ENCODE assay signal across 25 cellular contexts in genomic region chr17:4023220-4023619, GRCh38. TPM values are rescaled to one million over a fixed set of nuclear protein-coding genes. Genes with fewer than 3 reads are reported as not detected.
"Had no signal": no experiment of that assay in that cellular context is flagged by ENCODE, and none has a peak within 500 bp of the region (broad histone marks: within the 10 kb centered on the region; RNA-seq: fewer than 3 reads in every experiment).

No MANE protein-coding gene starts in this region.

- H3K9me3 Mint-ChIP-seq: activated T-helper 17 cell treated with anti-CD3 and anti-CD28 coated beads, Interleukin-2, amount 50 U/mL, for 72 hours had no signal

- H3K4me3 ChIP-seq: body of pancreas, colonic mucosa, dorsolateral prefrontal cortex, sigmoid colon, tibial nerve had no signal

- H3K27ac Mint-ChIP-seq: activated CD4-positive, alpha-beta memory T cell treated with anti-CD3 and anti-CD28 coated beads for 36 hours; activated CD4-positive, alpha-beta T cell treated with anti-CD3 and anti-CD28 coated beads, Interleukin-2, amount 10 ng/mL, durations not matched to agents 24 days and 14 days; activated naive CD4-positive, alpha-beta T cell treated with anti-CD3 and anti-CD28 coated beads, Interleukin-2, amount 50 U/mL, for 24 hours; activated T-helper 17 cell treated with anti-CD3 and anti-CD28 coated beads, Interleukin-2, amount 50 U/mL, for 72 hours; nephron; progenitor cell of endocrine pancreas; stimulated activated memory B cell treated with anti-CD40 and anti-IgM and Interleukin-4, amounts not matched to agents 10 μg/mL and 1 μg/mL and 100 μg/mL, for 72 hours had no signal

- H3K4me3 Mint-ChIP-seq: activated CD4-positive, alpha-beta memory T cell treated with anti-CD3 and anti-CD28 coated beads for 36 hours; activated CD4-positive, alpha-beta T cell treated with anti-CD3 and anti-CD28 coated beads, Interleukin-2, amount 10 ng/mL, durations not matched to agents 24 days and 14 days; activated naive CD4-positive, alpha-beta T cell treated with anti-CD3 and anti-CD28 coated beads, Interleukin-2, amount 50 U/mL, for 24 hours; activated T-helper 17 cell treated with anti-CD3 and anti-CD28 coated beads, Interleukin-2, amount 50 U/mL, for 72 hours; nephron; stimulated activated memory B cell treated with anti-CD40 and anti-IgM and Interleukin-4, amounts not matched to agents 10 μg/mL and 1 μg/mL and 100 μg/mL, for 72 hours had no signal

- DNase-seq: activated CD4-positive, alpha-beta memory T cell treated with anti-CD3 and anti-CD28 coated beads for 36 hours; activated CD4-positive, alpha-beta T cell treated with anti-CD3 and anti-CD28 coated beads, Interleukin-2, amount 10 ng/mL, durations not matched to agents 24 days and 14 days; activated CD4-positive, CD25-positive, alpha-beta regulatory T cell treated with anti-CD3 and anti-CD28 coated beads, Interleukin-2, amount 50 U/mL, for 72 hours; activated CD8-positive, alpha-beta memory T cell treated with anti-CD3 and anti-CD28 coated beads, Interleukin-2, amount 50 U/mL, for 4 hours; activated gamma-delta T cell treated with Interleukin-2 at 50 U/mL for 16 hours; activated T-cell treated with anti-CD3 and anti-CD28 coated beads, Interleukin-2, amount 50 U/mL, for 1 hour; body of pancreas; colonic mucosa; dorsolateral prefrontal cortex; effector memory CD4-positive, alpha-beta T cell; head of caudate nucleus; hippocampal formation; left cardiac atrium; left ventricle myocardium superior; sigmoid colon; small intestine; stimulated activated CD4-positive, alpha-beta T cell treated with anti-CD3 and anti-CD28 coated beads, Interleukin-4, amount 100 ng/mL, for 24 hours; T-helper 2 cell had no signal

- H3K27me3 Mint-ChIP-seq: activated CD4-positive, alpha-beta memory T cell treated with anti-CD3 and anti-CD28 coated beads for 36 hours; activated CD4-positive, alpha-beta T cell treated with anti-CD3 and anti-CD28 coated beads, Interleukin-2, amount 10 ng/mL, durations not matched to agents 24 days and 14 days; activated naive CD4-positive, alpha-beta T cell treated with anti-CD3 and anti-CD28 coated beads, Interleukin-2, amount 50 U/mL, for 24 hours; activated T-helper 17 cell treated with anti-CD3 and anti-CD28 coated beads, Interleukin-2, amount 50 U/mL, for 72 hours; progenitor cell of endocrine pancreas; stimulated activated memory B cell treated with anti-CD40 and anti-IgM and Interleukin-4, amounts not matched to agents 10 μg/mL and 1 μg/mL and 100 μg/mL, for 72 hours had no signal

- H3K4me1 Mint-ChIP-seq: activated naive CD4-positive, alpha-beta T cell treated with anti-CD3 and anti-CD28 coated beads, Interleukin-2, amount 50 U/mL, for 24 hours; activated T-helper 17 cell treated with anti-CD3 and anti-CD28 coated beads, Interleukin-2, amount 50 U/mL, for 72 hours; nephron; stimulated activated memory B cell treated with anti-CD40 and anti-IgM and Interleukin-4, amounts not matched to agents 10 μg/mL and 1 μg/mL and 100 μg/mL, for 72 hours had no signal

- ATAC-seq: activated T-helper 17 cell treated with anti-CD3 and anti-CD28 coated beads, Interleukin-2, amount 50 U/mL, for 72 hours; body of pancreas; left cardiac atrium; left ventricle myocardium superior; stimulated activated memory B cell treated with anti-CD40 and anti-IgM and Interleukin-4, amounts not matched to agents 10 μg/mL and 1 μg/mL and 100 μg/mL, for 72 hours had no signal

RNA-seq across cellular contexts. Expression of gene ATP2A3, which starts 59.0 kb away (rescaled TPM):
- total RNA-seq: osteocyte had no signal
